9 cellular contexts compared by ENCODE assay signal in the genomic region with DNA sequence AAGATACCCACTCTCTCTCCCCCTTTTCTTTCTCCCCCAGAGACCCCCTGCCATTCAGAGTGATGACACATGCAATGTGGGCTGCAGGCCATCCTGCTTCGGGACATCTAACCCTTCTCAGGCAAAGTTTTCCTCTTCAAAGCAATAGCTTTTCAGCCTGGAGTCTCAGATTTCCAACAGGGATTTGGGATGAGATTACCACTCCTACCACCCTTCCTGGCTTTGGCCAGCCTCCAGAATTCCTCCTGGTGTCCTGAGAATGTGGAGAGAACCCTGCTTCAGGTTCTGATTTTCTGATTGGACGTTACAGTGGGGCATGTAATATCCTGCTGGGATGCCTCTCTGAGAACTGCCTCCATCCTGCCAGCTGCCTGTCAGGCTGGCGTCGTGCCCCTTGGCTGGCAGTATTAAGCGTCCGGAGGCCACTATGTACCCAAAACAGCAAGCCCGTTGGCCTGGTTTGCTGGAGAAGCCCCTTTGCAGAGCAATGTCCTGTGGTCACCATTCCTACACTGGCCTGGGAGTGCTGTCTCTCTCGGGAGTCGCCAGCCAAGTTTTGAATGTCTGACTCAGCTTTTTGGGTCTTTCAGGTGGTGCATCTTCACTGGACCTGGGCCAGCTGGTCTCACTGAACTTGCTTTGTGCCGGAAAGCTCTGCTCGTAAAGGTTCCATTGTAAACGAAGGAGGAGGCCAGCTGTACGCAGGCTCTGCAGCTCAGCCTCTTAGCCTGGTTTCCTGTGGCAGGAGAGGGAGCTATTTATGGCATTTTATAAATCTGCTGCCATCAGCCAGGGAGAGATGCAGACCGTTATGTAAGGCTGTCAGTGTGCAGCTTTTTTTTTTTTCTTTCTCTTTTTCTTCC. TPM values are rescaled to one million over a fixed set of nuclear protein-coding genes. Genes with fewer than 3 reads are reported as not detected.
DNase-seq lines count a peak whose midpoint lies in the region; FAIRE-seq and TF ChIP-seq lines count a peak whose summit lies in the region.
"Had no signal": no experiment of that assay in that cellular context is flagged by ENCODE, and none has a peak within 500 bp of the region (broad histone marks: within the 10 kb centered on the region; RNA-seq: fewer than 3 reads in every experiment).

No MANE protein-coding gene starts in this region.

- H3K18ac ChIP-seq in mesenchymal stem cell (ENCODE audit: low read depth in 1 of 2, low read length in 2 of 2): peak overlapping the region; percentile 78 to 79

- TF ChIP-seq CTCF in RWPE1 (conservative IDR thresholded peaks at IDR 0.05; ENCODE audit: low read depth): no peak
- no peak for TF ChIP-seq CTCF in tibial nerve (IDR thresholded peaks at IDR 0.05)

- peaks cover 25% of the 10 kb centered on the region for H3K79me1 ChIP-seq in mesenchymal stem cell (replicated peaks; ENCODE audit: low read length, poor library complexity, severe bottlenecking)

- DNase-seq in DMS53 (lab: John Stamatoyannopoulos, UW): peak; percentile 29
- DNase-seq in DMS53 treated with DMSO at 0.1 percent for 48 hours (lab: John Stamatoyannopoulos, UW; ENCODE audit: unreplicated experiment): no peak
- peak; percentile 68 for DNase-seq in HTR-8/SVneo (ENCODE audit: insufficient read length, low spot score)
- DNase-seq in RWPE1 (ENCODE audit: low spot score): peak; percentile 83
- DNase-seq in mesenchymal stem cell: peak; percentile 84
- DNase-seq in tibial nerve (ENCODE audit: low spot score in 2 of 2): peak in 1 of 2 donors; percentile 32
- no peak for DNase-seq in stimulated activated CD4-positive, alpha-beta T cell treated with anti-CD3 and anti-CD28 coated beads, Interleukin-4, amount 100 ng/mL, for 1 hour
- DNase-seq: CD4-positive, CD25-positive, alpha-beta regulatory T cell had no signal

- H2BK120ac ChIP-seq in mesenchymal stem cell (ENCODE audit: low read depth, low read length): no peak overlapping the region

- H3K4me1 ChIP-seq in ectodermal cell (ENCODE audit: control insufficient read depth, insufficient read depth, low read length) (peaks cover 32% of the 10 kb centered on the region), mesenchymal stem cell (ENCODE audit: control insufficient read depth, insufficient read depth, low read depth, low read length) (peaks cover 15% of the 10 kb centered on the region), tibial nerve (peaks cover 0 to 61% (median 45%) of the 10 kb centered on the region in 4 donors)

- CTCF ChIA-PET in RWPE1 (lab: Yijun Ruan, JAX): interaction anchor here (0.6 kb wide), 1 partner anchor 165 kb away, joined by 5 read pairs; no protein-coding TSS in a partner anchor

- TF ChIP-seq EP300 in tibial nerve (IDR thresholded peaks at IDR 0.05): peak in 1 of 2 donors; percentile 53

- H3K4ac ChIP-seq in mesenchymal stem cell (ENCODE audit: low read depth in 1 of 2, low read length in 2 of 2): peak overlapping the region; percentile 6 to 76

- no peak for TF ChIP-seq POLR2A in tibial nerve (IDR thresholded peaks at IDR 0.05)

- H4K8ac ChIP-seq in mesenchymal stem cell (ENCODE audit: low read length): peak overlapping the region; percentile 90

- H2BK12ac ChIP-seq in mesenchymal stem cell (ENCODE audit: low read length in 2 of 2): peak overlapping the region; percentile 47 to 92

- POLR2A ChIA-PET in RWPE1 (lab: Yijun Ruan, JAX; ENCODE audit: low non-redundant PET): interaction anchor here (0.5 kb wide), 1 partner anchor 29 kb away, joined by 3 read pairs; no protein-coding TSS in a partner anchor

- H3K4me2 ChIP-seq in mesenchymal stem cell (ENCODE audit: low read length, poor library complexity, severe bottlenecking): peak overlapping the region; percentile 78

- H3K27ac ChIP-seq in RWPE1 (peak overlapping the region; percentile 96), ectodermal cell (ENCODE audit: insufficient read depth, low read depth, low read length, poor library complexity, severe bottlenecking) (peak overlapping the region; percentile 73), mesenchymal stem cell (ENCODE audit: low read length, poor library complexity, severe bottlenecking) (peak overlapping the region; percentile 87), tibial nerve (peak overlapping the region; percentile 6 to 92 (median 72))

- no peaks in the 10 kb centered on the region for H3K27me3 ChIP-seq in ectodermal cell (ENCODE audit: control insufficient read depth, insufficient read depth, low read length, poor library complexity, severe bottlenecking)
- no peaks in the 10 kb centered on the region for H3K27me3 ChIP-seq in mesenchymal stem cell (ENCODE audit: control insufficient read depth in 1 of 2, insufficient read depth in 1 of 2, low read length in 2 of 2)
- no peaks in the 10 kb centered on the region for H3K27me3 ChIP-seq in tibial nerve

- peak overlapping the region in 1 of 2 experiments; percentile 3 for H3K23ac ChIP-seq in mesenchymal stem cell (ENCODE audit: low read length in 2 of 2)

- no peak overlapping the region for H3K14ac ChIP-seq in mesenchymal stem cell (ENCODE audit: low read length in 2 of 2)

- H2AK5ac ChIP-seq in mesenchymal stem cell (ENCODE audit: low read length, severe bottlenecking): no peak overlapping the region

- FAIRE-seq in HTR-8/SVneo (lab: Jason Lieb, UNC): no peak

- no peaks in the 10 kb centered on the region for H3K9me3 ChIP-seq in ectodermal cell (ENCODE audit: control insufficient read depth, low read length)
- H3K9me3 ChIP-seq in mesenchymal stem cell (ENCODE audit: control insufficient read depth, low read length): peaks cover 1% of the 10 kb centered on the region
- peaks cover 0 to 6% (median 1%) of the 10 kb centered on the region in 4 donors for H3K9me3 ChIP-seq in tibial nerve

- H3K4me3 ChIP-seq in ectodermal cell (ENCODE audit: insufficient read depth, low read depth, low read length) (no peak overlapping the region), mesenchymal stem cell (ENCODE audit: insufficient read depth in 1 of 2, low read depth in 1 of 2, low read length in 2 of 2) (peak overlapping the region; percentile 14 to 55), tibial nerve (peak overlapping the region; percentile 11 to 29 (median 23))

- H2AFZ ChIP-seq in mesenchymal stem cell (ENCODE audit: low read depth, low read length): no peak overlapping the region

- 59 to 63% methylated on average over 14 of the region's 14 CpGs for WGBS in ectodermal cell, 2 experiments
- 21% methylated on average over 14 of the region's 14 CpGs for WGBS in mesenchymal stem cell
- WGBS in tibial nerve, 2 donors: 5 to 8% methylated on average over 8 to 14 of the region's 14 CpGs

- peak overlapping the region; percentile 74 for H3K9ac ChIP-seq in mesenchymal stem cell (ENCODE audit: low read length)

- no peaks in the 10 kb centered on the region for H3K36me3 ChIP-seq in ectodermal cell (ENCODE audit: control insufficient read depth, insufficient read depth, low read length)
- no peaks in the 10 kb centered on the region for H3K36me3 ChIP-seq in mesenchymal stem cell (ENCODE audit: control insufficient read depth in 1 of 2, insufficient read depth in 2 of 2, low read depth in 1 of 2, low read length in 2 of 2)
- H3K36me3 ChIP-seq in tibial nerve: no peaks in the 10 kb centered on the region

- H2BK5ac ChIP-seq in mesenchymal stem cell (ENCODE audit: low read depth, low read length, poor library complexity, severe bottlenecking): peak overlapping the region; percentile 46

- peak overlapping the region; percentile 65 for H4K91ac ChIP-seq in mesenchymal stem cell (ENCODE audit: low read length)

- H2BK15ac ChIP-seq in mesenchymal stem cell (ENCODE audit: low read depth, poor library complexity, severe bottlenecking): peak overlapping the region; percentile 66

RNA-seq across cellular contexts. Expression of a gene that starts 19.2 kb away (rescaled TPM):
- polyA plus RNA-seq in ectodermal cell (2013, experiment 1 of 4): 46.3 TPM
- 49.7 TPM for polyA plus RNA-seq in ectodermal cell (2013, experiment 2 of 4)
- polyA plus RNA-seq in ectodermal cell (2013, experiment 3 of 4): 36.4 TPM
- polyA plus RNA-seq in ectodermal cell (2013, experiment 4 of 4): 39.6 TPM
- 15.5 TPM for polyA plus RNA-seq in mesenchymal stem cell (2013, experiment 1 of 2)
- polyA plus RNA-seq in mesenchymal stem cell (2013, experiment 2 of 2): 15.9 TPM
- total RNA-seq in tibial nerve: 10 to 100 TPM; 28.6 to 68.1 (median 35.5) TPM

Comparison
In these comparisons a context has a peak if more than half of its experiments do, and no peak if none do; other contexts are left out.
1. DNase-seq: peak in DMS53 (single experiment), HTR-8/SVneo (single experiment), RWPE1 (single experiment) and mesenchymal stem cell (single experiment); none in DMS53 treated with DMSO at 0.1 percent for 48 hours (single experiment) and stimulated activated CD4-positive, alpha-beta T cell treated with anti-CD3 and anti-CD28 coated beads, Interleukin-4, amount 100 ng/mL, for 1 hour (single experiment).
2. Peak in every context shown above with its lines, with median percentiles within 50 percentile points of each other: H3K27ac ChIP-seq.